Comparison of ENCODE assay signal across 14 cellular contexts in genomic region chr5:35780236-35780635, GRCh38.
DNase-seq lines count a peak whose midpoint lies in the region; ATAC-seq lines count a peak whose summit lies in the region.
"Had no signal": no experiment of that assay in that cellular context is flagged by ENCODE, and none has a peak within 500 bp of the region (broad histone marks: within the 10 kb centered on the region; RNA-seq: fewer than 3 reads in every experiment).

No MANE protein-coding gene starts in this region.

- no peak for ATAC-seq in HG02981 (IDR thresholded peaks at IDR 0.05; ENCODE audit: unreplicated experiment)

- H3K4me1 ChIP-seq in effector memory CD4-positive, alpha-beta T cell (ENCODE audit: control insufficient read depth, insufficient read depth, low read length, poor library complexity, severe bottlenecking) = peaks cover 62% of the 10 kb centered on the region
- H3K4me1 ChIP-seq: uterus had no signal

- no peaks in the 10 kb centered on the region for H3K27me3 ChIP-seq in effector memory CD4-positive, alpha-beta T cell (replicated peaks; ENCODE audit: control insufficient read depth, insufficient read depth, low read length, poor library complexity, severe bottlenecking)
- H3K27me3 ChIP-seq: brain microvascular endothelial cell, uterus had no signal

- DNase-seq in stimulated activated CD4-positive, alpha-beta T cell treated with anti-CD3 and anti-CD28 coated beads, Interleukin-15, amount 100 ng/mL, for 24 hours = peak; percentile 50
- no peak for DNase-seq in stimulated activated CD4-positive, alpha-beta T cell treated with anti-CD3 and anti-CD28 coated beads, Interleukin-12 subunit alpha, Interleukin-12 subunit beta, amount 100 ng/mL, for 4 hours
- peak; percentile 69 for DNase-seq in activated CD8-positive, alpha-beta memory T cell treated with anti-CD3 and anti-CD28 coated beads, Interleukin-2, amount 50 U/mL, for 48 hours
- no peak for DNase-seq in effector memory CD4-positive, alpha-beta T cell
- no peak for DNase-seq in activated CD4-positive, CD25-positive, alpha-beta regulatory T cell treated with anti-CD3 and anti-CD28 coated beads, Interleukin-2, amount 50 U/mL, for 72 hours
- no peak for DNase-seq in NCI-H510A treated with DMSO at 0.1 percent for 48 hours (lab: John Stamatoyannopoulos, UW)
- DNase-seq in NCI-H748 treated with DMSO at 0.1 percent for 48 hours (lab: John Stamatoyannopoulos, UW) = no peak
- DNase-seq: brain microvascular endothelial cell; GF-D8; MV-4-11; NK-92 treated with Interleukin-12 subunit alpha and Interleukin-12 subunit beta, amount 100 ng/mL, for 24 hours; stimulated activated CD8-positive, alpha-beta memory T cell treated with anti-CD3 and anti-CD28 coated beads, Interleukin-4, amount 100 ng/mL, for 48 hours; uterus had no signal

- no peaks in the 10 kb centered on the region for H3K9me3 ChIP-seq in effector memory CD4-positive, alpha-beta T cell (ENCODE audit: control insufficient read depth, low read length)
- H3K9me3 ChIP-seq: uterus had no signal

- peak overlapping the region; percentile 8 for H3K4me3 ChIP-seq in effector memory CD4-positive, alpha-beta T cell (ENCODE audit: insufficient read depth, low read depth, low read length, poor library complexity, severe bottlenecking)
- H3K4me3 ChIP-seq: uterus had no signal

- peak overlapping the region; percentile 68 for H3K27ac ChIP-seq in effector memory CD4-positive, alpha-beta T cell (ENCODE audit: insufficient read depth, low read length, poor library complexity, severe bottlenecking)
- H3K27ac ChIP-seq: brain microvascular endothelial cell, uterus had no signal

- no peaks in the 10 kb centered on the region for H3K36me3 ChIP-seq in effector memory CD4-positive, alpha-beta T cell (ENCODE audit: control insufficient read depth, insufficient read depth, low read length)
- H3K36me3 ChIP-seq: brain microvascular endothelial cell, uterus had no signal

Comparison
In these comparisons a context has a peak if more than half of its experiments do, and no peak if none do; other contexts are left out.
1. DNase-seq: peak in stimulated activated CD4-positive, alpha-beta T cell treated with anti-CD3 and anti-CD28 coated beads, Interleukin-15, amount 100 ng/mL, for 24 hours (single experiment) and activated CD8-positive, alpha-beta memory T cell treated with anti-CD3 and anti-CD28 coated beads, Interleukin-2, amount 50 U/mL, for 48 hours (single experiment); none in stimulated activated CD4-positive, alpha-beta T cell treated with anti-CD3 and anti-CD28 coated beads, Interleukin-12 subunit alpha, Interleukin-12 subunit beta, amount 100 ng/mL, for 4 hours (single experiment), effector memory CD4-positive, alpha-beta T cell (0 of 3), activated CD4-positive, CD25-positive, alpha-beta regulatory T cell treated with anti-CD3 and anti-CD28 coated beads, Interleukin-2, amount 50 U/mL, for 72 hours (single experiment), NCI-H510A treated with DMSO at 0.1 percent for 48 hours (single experiment) and NCI-H748 treated with DMSO at 0.1 percent for 48 hours (single experiment).